In the genomic region with DNA sequence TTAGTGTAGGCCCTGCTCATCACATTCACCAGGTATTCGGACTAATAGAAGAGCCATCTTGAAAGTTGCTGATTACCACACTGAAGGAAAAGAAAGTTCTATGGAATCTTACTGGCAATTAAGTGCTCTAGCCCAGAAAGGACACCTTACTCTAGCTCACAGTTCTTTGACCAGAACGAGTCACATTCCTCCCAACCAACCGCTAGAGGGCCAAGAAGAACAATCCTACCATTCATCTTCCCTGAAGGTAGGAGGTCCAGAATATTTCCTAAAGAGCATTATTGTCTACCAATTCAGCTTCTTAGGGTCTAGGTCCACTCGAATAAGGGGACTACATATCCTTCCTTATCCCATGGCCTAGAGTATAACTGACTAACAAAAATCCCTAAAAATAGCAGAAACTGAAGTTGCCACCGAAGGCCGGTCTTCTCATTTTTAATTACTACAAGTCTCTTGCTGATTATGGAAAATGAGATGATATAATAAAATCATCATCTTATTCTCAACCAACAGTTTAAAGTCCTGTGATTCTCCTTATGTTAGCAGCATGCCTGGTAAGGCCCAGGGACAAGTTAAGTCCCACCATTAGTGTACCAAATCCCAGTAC, we compare ENCODE assay signal across 8 cellular contexts. TPM values are rescaled to one million over a fixed set of nuclear protein-coding genes. Genes with fewer than 3 reads are reported as not detected.
DNase-seq lines count a peak whose midpoint lies in the region; ATAC-seq, FAIRE-seq and TF ChIP-seq lines count a peak whose summit lies in the region.

No MANE protein-coding gene starts in this region.

- H3K4me1 ChIP-seq in Peyer's patch, result peaks cover 0 to 4% (median 0%) of the 10 kb centered on the region in 4 donors

- H3K4me3 Mint-ChIP-seq in neural crest cell, result no peak overlapping the region
- no peak overlapping the region for H3K4me3 Mint-ChIP-seq in activated T-cell treated with anti-CD3 and anti-CD28 coated beads, Interleukin-2, amount 50 U/mL, for 24 hours

- no peak for TF ChIP-seq POLR2A in Peyer's patch (IDR thresholded peaks at IDR 0.05)

- H3K36me3 ChIP-seq in Peyer's patch, result no peaks in the 10 kb centered on the region

- no peak overlapping the region for H3K27ac Mint-ChIP-seq in neural crest cell (ENCODE audit: unreplicated experiment)
- H3K27ac Mint-ChIP-seq in activated T-cell treated with anti-CD3 and anti-CD28 coated beads, Interleukin-2, amount 50 U/mL, for 24 hours, result no peak overlapping the region

- H3K9me3 Mint-ChIP-seq in neural crest cell, result peaks cover 3% of the 10 kb centered on the region
- H3K9me3 Mint-ChIP-seq in activated T-cell treated with anti-CD3 and anti-CD28 coated beads, Interleukin-2, amount 50 U/mL, for 24 hours, result no peaks in the 10 kb centered on the region

- H3K27me3 Mint-ChIP-seq in neural crest cell (ENCODE audit: low read depth), result peaks cover 26% of the 10 kb centered on the region
- H3K27me3 Mint-ChIP-seq in activated T-cell treated with anti-CD3 and anti-CD28 coated beads, Interleukin-2, amount 50 U/mL, for 24 hours, result peaks cover 41% of the 10 kb centered on the region

- TF ChIP-seq CTCF in D721Med (IDR thresholded peaks at IDR 0.05; ENCODE audit: insufficient read depth, missing control alignments) (peak; percentile 85), Peyer's patch (IDR thresholded peaks at IDR 0.05) (peak; percentile 22 to 85 (median 68)), neural crest cell (conservative IDR thresholded peaks at IDR 0.05) (peak; percentile 77)

- DNase-seq in D721Med (ENCODE audit: insufficient read length, low spot score) (no peak), GM19238 (ENCODE audit: insufficient read length, low spot score) (peak; percentile 25), Peyer's patch (peak in 1 of 3 donors; percentile 70), neural crest cell (ENCODE audit: low read depth, low spot score) (no peak), occipital lobe (lab: John Stamatoyannopoulos, UW) (no peak)
- DNase-seq in activated T-cell treated with anti-CD3 and anti-CD28 coated beads, Interleukin-2, amount 50 U/mL, for 24 hours, result no peak

- ATAC-seq in HG03196 (IDR thresholded peaks at IDR 0.05; ENCODE audit: unreplicated experiment) (peak; percentile 73), esophagus mucosa (peak; percentile 55)

- no peak overlapping the region for H3K4me3 ChIP-seq in Peyer's patch

- no peaks in the 10 kb centered on the region for H3K4me1 Mint-ChIP-seq in neural crest cell
- H3K4me1 Mint-ChIP-seq in activated T-cell treated with anti-CD3 and anti-CD28 coated beads, Interleukin-2, amount 50 U/mL, for 24 hours (ENCODE audit: low read depth), result no peaks in the 10 kb centered on the region

- H3K36me3 Mint-ChIP-seq in neural crest cell (ENCODE audit: low read depth), result no peaks in the 10 kb centered on the region
- H3K36me3 Mint-ChIP-seq in activated T-cell treated with anti-CD3 and anti-CD28 coated beads, Interleukin-2, amount 50 U/mL, for 24 hours (ENCODE audit: low read depth), result no peaks in the 10 kb centered on the region

- peak; percentile 56 for FAIRE-seq in D721Med (lab: Jason Lieb, UNC)

- H3K9me3 ChIP-seq in Peyer's patch, result no peaks in the 10 kb centered on the region

- no peaks in the 10 kb centered on the region for H3K27me3 ChIP-seq in Peyer's patch

- H3K27ac ChIP-seq in Peyer's patch, result no peak overlapping the region

RNA-seq across cellular contexts. Expression of gene FMO1, which starts 2.7 kb away (rescaled TPM):
- total RNA-seq in Peyer's patch (10 to 100 TPM; 13.2 to 59.9 (median 36.2) TPM), esophagus mucosa (1.8 TPM), neural crest cell (not detected in 2 replicates), occipital lobe (5.8 TPM)
